ENCODE assay signal across 21 cellular contexts in the genomic region with DNA sequence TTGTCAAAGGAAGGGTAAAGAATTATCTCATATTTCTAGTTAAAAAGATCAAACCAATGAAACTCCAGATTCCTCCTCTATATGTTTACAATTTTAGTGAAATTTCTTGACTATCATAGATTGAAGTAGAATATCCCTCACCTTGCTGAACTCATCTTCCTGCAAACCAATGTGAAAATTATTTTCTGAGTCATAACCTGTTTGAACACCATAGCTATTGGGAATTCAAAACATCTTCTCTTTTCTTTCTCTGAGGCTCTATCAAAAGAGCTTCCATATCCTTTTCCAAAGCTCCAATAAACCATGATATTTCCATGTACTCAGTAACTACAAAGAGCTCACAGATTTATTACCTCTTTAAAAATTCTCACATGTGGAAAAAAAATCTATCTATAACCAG.
"Had no signal": no experiment of that assay in that cellular context is flagged by ENCODE, and none has a peak within 500 bp of the region (broad histone marks: within the 10 kb centered on the region; RNA-seq: fewer than 3 reads in every experiment).

No MANE protein-coding gene starts in this region.

- H3K27me3 ChIP-seq: gastroesophageal sphincter, heart left ventricle, right lobe of liver, testis, upper lobe of left lung had no signal

- DNase-seq: activated B cell treated with CpG ODN at 0.5 μM for 24 hours; activated CD4-positive, alpha-beta T cell treated with anti-CD3 and anti-CD28 coated beads for 48 hours; activated CD8-positive, alpha-beta T cell treated with anti-CD3 and anti-CD28 coated beads for 36 hours; activated naive CD4-positive, alpha-beta T cell treated with Interleukin-2 at 50 U/mL for 16 hours; activated naive CD8-positive, alpha-beta T cell treated with anti-CD3 and anti-CD28 coated beads, Interleukin-2, amount 10 ng/mL, durations not matched to agents 7 days and 5 days; activated T-cell treated with anti-CD3 and anti-CD28 coated beads, Interleukin-2, amount 50 U/mL, for 1 hour; amygdala; central memory CD4-positive, alpha-beta T cell; heart left ventricle; natural killer cell; right lobe of liver; stimulated activated CD4-positive, alpha-beta T cell treated with anti-CD3 and anti-CD28 coated beads, Interleukin-4, amount 100 ng/mL, for 24 hours; T-helper 9 cell; testis; upper lobe of left lung had no signal

- H3K9me3 ChIP-seq: right lobe of liver, testis had no signal

- FAIRE-seq: colon had no signal

- H3K27ac ChIP-seq: gastroesophageal sphincter, heart left ventricle, parathyroid adenoma, testis, upper lobe of left lung had no signal

- H3K79me2 ChIP-seq: parathyroid adenoma had no signal

- H3K36me3 ChIP-seq: gastroesophageal sphincter, heart left ventricle, right lobe of liver, upper lobe of left lung had no signal

- H3K4me2 ChIP-seq: smooth muscle cell had no signal

- H3K4me3 ChIP-seq: gastroesophageal sphincter, heart left ventricle, right lobe of liver, smooth muscle cell, testis, upper lobe of left lung had no signal

- ATAC-seq: activated CD8-positive, alpha-beta T cell treated with anti-CD3 and anti-CD28 coated beads for 36 hours; esophagus mucosa; gastroesophageal sphincter; heart left ventricle; natural killer cell; stimulated activated effector memory CD8-positive, alpha-beta T cell treated with anti-CD3 and anti-CD28 coated beads, Interleukin-12 subunit alpha, Interleukin-12 subunit beta, amount 100 ng/mL, for 72 hours had no signal

- H3K4me1 ChIP-seq: testis had no signal

- H3K9ac ChIP-seq: parathyroid adenoma had no signal
